ENCODE assay signal across 8 cellular contexts in genomic region chr5:6766558-6767191, GRCh38. TPM values are rescaled to one million over a fixed set of nuclear protein-coding genes. Genes with fewer than 3 reads are reported as not detected.
DNase-seq lines count a peak whose midpoint lies in the region; ATAC-seq, FAIRE-seq and TF ChIP-seq lines count a peak whose summit lies in the region.

No MANE protein-coding gene starts in this region.

- TF ChIP-seq CTCF in Loucy (conservative IDR thresholded peaks at IDR 0.05; ENCODE audit: low read length) (no peak), body of pancreas (IDR thresholded peaks at IDR 0.05) (no peak)

- peak overlapping the region; percentile 22; the same call in 1 of the 2 replicates for H3K27ac ChIP-seq in SJCRH30
- peak overlapping the region in 3 of 4 donors; percentile 53 to 80 (median 76) for H3K27ac ChIP-seq in body of pancreas

- H3K4me2 ChIP-seq in Loucy (ENCODE audit: low read depth, low read length, poor library complexity, severe bottlenecking), result peak overlapping the region; percentile 96

- H4K20me1 ChIP-seq in Loucy (ENCODE audit: insufficient read depth, low read length, poor library complexity, severe bottlenecking), result no peaks in the 10 kb centered on the region

- H3K36me3 ChIP-seq in Loucy (ENCODE audit: insufficient read depth, low read length) (no peaks in the 10 kb centered on the region), SJCRH30 (no peaks in the 10 kb centered on the region), body of pancreas (replicated peaks in 1 of 2; ENCODE audit: insufficient read depth in 1 of 2, low read depth in 2 of 2) (no peaks in the 10 kb centered on the region)

- peak overlapping the region; percentile 57 for H2AFZ ChIP-seq in Loucy (ENCODE audit: low read length)

- ATAC-seq in GM18502 (IDR thresholded peaks at IDR 0.05; ENCODE audit: poor library complexity, unreplicated experiment) (peak; percentile 43), body of pancreas (peak; percentile 89)

- no peaks in the 10 kb centered on the region for H3K79me2 ChIP-seq in Loucy (ENCODE audit: insufficient read depth, low read length)

- no peak for FAIRE-seq in GM12891 (lab: Jason Lieb, UNC)

- H3F3A ChIP-seq in Loucy (ENCODE audit: low read depth), result peaks cover 4% of the 10 kb centered on the region; the same call in 1 of the 2 replicates

- H3K9me3 ChIP-seq in Loucy (ENCODE audit: insufficient read depth, low read depth, low read length), result no peaks in the 10 kb centered on the region
- H3K9me3 ChIP-seq in SJCRH30 (replicated peaks), result no peaks in the 10 kb centered on the region
- H3K9me3 ChIP-seq in body of pancreas, result no peaks in the 10 kb centered on the region

- TF ChIP-seq POLR2A in body of pancreas (IDR thresholded peaks at IDR 0.05), result no peak
- TF ChIP-seq POLR2A in GM12891 (IDR thresholded peaks at IDR 0.05; ENCODE audit: low read depth, low read length), result no peak

- H3K27me3 ChIP-seq in Loucy (ENCODE audit: insufficient read depth, low read length, poor library complexity, severe bottlenecking) (no peaks in the 10 kb centered on the region), SJCRH30 (no peaks in the 10 kb centered on the region), body of pancreas (no peaks in the 10 kb centered on the region)

- WGBS in body of pancreas, 2 donors, result 57 to 67% methylated on average over 7 to 13 of the region's 15 CpGs

- H3K9me2 ChIP-seq in Loucy (replicated peaks; ENCODE audit: low read depth, low read length), result no peaks in the 10 kb centered on the region

- DNase-seq in SJCRH30 (peak; percentile 88), body of pancreas (peak; percentile 75 to 92 (median 85)), kidney tubule cell (ENCODE audit: low spot score) (peak; percentile 98), NAMALWA (ENCODE audit: low spot score) (no peak), GM12891 (ENCODE audit: insufficient read length, low spot score) (no peak)
- DNase-seq in stimulated activated CD4-positive, alpha-beta T cell treated with anti-CD3 and anti-CD28 coated beads, Interleukin-4, amount 100 ng/mL, for 48 hours (ENCODE audit: low read depth in 2 of 2), result peak; percentile 30 to 37

- intact Hi-C loops in body of pancreas (cut with DNase I), result loop anchor here (10.0 kb wide), 1 partner anchor 628 kb away; the partner anchor contains the start of gene ADCY2

- H3K4me1 ChIP-seq in Loucy (ENCODE audit: insufficient read depth, low read length, poor library complexity, severe bottlenecking) (peaks cover 23% of the 10 kb centered on the region), SJCRH30 (peaks cover 4% of the 10 kb centered on the region; the same call in 1 of the 2 replicates), body of pancreas (peaks cover 16% of the 10 kb centered on the region)

- H3K4me3 ChIP-seq in Loucy (ENCODE audit: low read length, poor library complexity, severe bottlenecking), result peak overlapping the region; percentile 69
- H3K4me3 ChIP-seq in SJCRH30, result peak overlapping the region; percentile 19
- H3K4me3 ChIP-seq in body of pancreas, result no peak overlapping the region

- H3K9ac ChIP-seq in Loucy (ENCODE audit: low read depth, low read length, poor library complexity, severe bottlenecking), result peak overlapping the region; percentile 87

TF ChIP-seq in GM12891, 5 proteins besides CTCF, POLR2A, EP300 and RAD21:
- no peak for TF ChIP-seq SPI1 (IDR thresholded peaks at IDR 0.05; ENCODE audit: low read depth, low read length)
- TF ChIP-seq POLR2AphosphoS5 (IDR thresholded peaks at IDR 0.05; ENCODE audit: low read depth, low read length), result no peak

RNA-seq across cellular contexts. Expression of gene TENT4A, which starts 53.4 kb away (rescaled TPM):
- total RNA-seq in SJCRH30 (2014; rRNA removed; shearing (Covaris generic)), result 21.5 and 21.6 TPM in 2 replicates
- 10 to 100 TPM; 11.9 to 27.7 TPM for total RNA-seq in body of pancreas
- 12.5 TPM for polyA plus RNA-seq in GM12891 (2012; ENCODE audit: low read depth, missing spikeins)

Comparison
In these comparisons a context has a peak if more than half of its experiments do, and no peak if none do; other contexts are left out.
1. H3K4me3 ChIP-seq: peak in Loucy (single experiment) and SJCRH30 (single experiment); none in body of pancreas (0 of 2).
2. DNase-seq: peak in SJCRH30 (2 of 2), body of pancreas (4 of 4), kidney tubule cell (single experiment) and stimulated activated CD4-positive, alpha-beta T cell treated with anti-CD3 and anti-CD28 coated beads, Interleukin-4, amount 100 ng/mL, for 48 hours (2 of 2); none in NAMALWA (single experiment) and GM12891 (single experiment).